ENCODE assay signal across 33 cellular contexts in the genomic region with DNA sequence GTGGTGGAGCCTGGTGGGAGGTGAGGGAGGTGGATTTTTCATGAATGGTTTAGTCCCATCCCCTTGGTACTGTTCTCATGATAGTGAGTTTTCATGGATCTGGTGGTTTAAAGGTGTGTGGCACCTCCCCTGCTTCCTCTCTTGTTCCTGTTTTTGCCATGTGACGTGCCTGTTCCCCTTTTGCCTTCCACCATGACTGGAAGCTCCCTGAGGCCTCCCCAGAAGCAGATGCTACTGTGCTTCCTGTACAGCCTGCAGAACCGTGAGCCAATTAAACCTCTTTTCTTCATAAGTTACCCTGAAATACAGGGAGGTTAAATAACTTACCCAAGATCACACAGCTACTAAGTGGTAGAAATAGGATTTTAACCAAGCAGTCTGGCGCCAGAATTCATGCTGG. TPM values are rescaled to one million over a fixed set of nuclear protein-coding genes. Genes with fewer than 3 reads are reported as not detected.
"Had no signal": no experiment of that assay in that cellular context is flagged by ENCODE, and none has a peak within 500 bp of the region (broad histone marks: within the 10 kb centered on the region; RNA-seq: fewer than 3 reads in every experiment).

No MANE protein-coding gene starts in this region.

- H3K36me3 ChIP-seq: esophagus squamous epithelium, heart right ventricle, left lung, neutrophil, stomach, tibial nerve had no signal

- H3K9me3 Mint-ChIP-seq: activated naive CD4-positive, alpha-beta T cell treated with anti-CD3 and anti-CD28 coated beads, Interleukin-2, amount 50 U/mL, for 72 hours; activated T-helper 2 cell treated with anti-CD3 and anti-CD28 coated beads, Interferon-gamma antibody, Interleukin-2, Interleukin-4, amounts not matched to agents 10 μg/mL and 5 μg/mL and 100 μg/mL, durations not matched to agents 14 hours and 24 hours and 36 hours; central memory CD8-positive, alpha-beta T cell; nephron progenitor cell had no signal

- H3K36me3 Mint-ChIP-seq: activated CD8-positive, alpha-beta memory T cell treated with anti-CD3 and anti-CD28 coated beads, Interleukin-2, amount 10 ng/mL, durations not matched to agents 7 days and 5 days; activated naive CD4-positive, alpha-beta T cell treated with anti-CD3 and anti-CD28 coated beads, Interleukin-2, amount 50 U/mL, for 72 hours; stimulated activated memory B cell treated with anti-CD40 and anti-IgM and Interleukin-4, amounts not matched to agents 10 μg/mL and 1 μg/mL and 100 μg/mL, for 72 hours had no signal

- H3K27ac ChIP-seq: epithelial cell of prostate, left lung, neutrophil, stomach had no signal

- H3K4me3 Mint-ChIP-seq: activated CD4-positive, alpha-beta T cell treated with anti-CD3 and anti-CD28 coated beads for 36 hours; activated CD8-positive, alpha-beta memory T cell treated with anti-CD3 and anti-CD28 coated beads, Interleukin-2, amount 10 ng/mL, durations not matched to agents 7 days and 5 days; activated CD8-positive, alpha-beta T cell treated with anti-CD3 and anti-CD28 coated beads, Interleukin-2, amount 10 ng/mL, durations not matched to agents 7 days and 5 days; central memory CD8-positive, alpha-beta T cell; nephron progenitor cell; stimulated activated memory B cell treated with anti-CD40 and anti-IgM and Interleukin-4, amounts not matched to agents 10 μg/mL and 1 μg/mL and 100 μg/mL, for 72 hours had no signal

- H3K4me1 Mint-ChIP-seq: activated CD8-positive, alpha-beta memory T cell treated with anti-CD3 and anti-CD28 coated beads, Interleukin-2, amount 10 ng/mL, durations not matched to agents 7 days and 5 days; central memory CD8-positive, alpha-beta T cell; stimulated activated memory B cell treated with anti-CD40 and anti-IgM and Interleukin-4, amounts not matched to agents 10 μg/mL and 1 μg/mL and 100 μg/mL, for 72 hours had no signal

- H3K4me3 ChIP-seq: esophagus squamous epithelium, heart right ventricle, left lung, lung, mucosa of descending colon, smooth muscle cell, stomach, tibial nerve had no signal

- H3K27ac Mint-ChIP-seq: activated CD4-positive, alpha-beta T cell treated with anti-CD3 and anti-CD28 coated beads for 36 hours; activated CD8-positive, alpha-beta memory T cell treated with anti-CD3 and anti-CD28 coated beads, Interleukin-2, amount 10 ng/mL, durations not matched to agents 7 days and 5 days; activated CD8-positive, alpha-beta T cell treated with anti-CD3 and anti-CD28 coated beads, Interleukin-2, amount 10 ng/mL, durations not matched to agents 7 days and 5 days; activated naive CD4-positive, alpha-beta T cell treated with anti-CD3 and anti-CD28 coated beads, Interleukin-2, amount 50 U/mL, for 72 hours; activated T-helper 2 cell treated with anti-CD3 and anti-CD28 coated beads, Interferon-gamma antibody, Interleukin-2, Interleukin-4, amounts not matched to agents 10 μg/mL and 5 μg/mL and 100 μg/mL, durations not matched to agents 14 hours and 24 hours and 36 hours; nephron progenitor cell; stimulated activated memory B cell treated with anti-CD40 and anti-IgM and Interleukin-4, amounts not matched to agents 10 μg/mL and 1 μg/mL and 100 μg/mL, for 72 hours had no signal

- H3K9me3 ChIP-seq: esophagus squamous epithelium, left lung, mucosa of descending colon, neutrophil, stomach, tibial nerve had no signal

- H3K4me2 ChIP-seq: smooth muscle cell had no signal

- ATAC-seq: activated CD4-positive, alpha-beta T cell treated with anti-CD3 and anti-CD28 coated beads for 36 hours; activated CD8-positive, alpha-beta memory T cell treated with anti-CD3 and anti-CD28 coated beads, Interleukin-2, amount 10 ng/mL, durations not matched to agents 7 days and 5 days; activated CD8-positive, alpha-beta T cell treated with anti-CD3 and anti-CD28 coated beads, Interleukin-2, amount 10 ng/mL, durations not matched to agents 7 days and 5 days; activated naive CD4-positive, alpha-beta T cell treated with anti-CD3 and anti-CD28 coated beads, Interleukin-2, amount 50 U/mL, for 72 hours; heart right ventricle; left lung; mucosa of descending colon; sciatic nerve; stimulated activated memory B cell treated with anti-CD40 and anti-IgM and Interleukin-4, amounts not matched to agents 10 μg/mL and 1 μg/mL and 100 μg/mL, for 72 hours had no signal

- DNase-seq: activated CD4-positive, alpha-beta T cell treated with anti-CD3 and anti-CD28 coated beads for 36 hours; activated CD4-positive, CD25-positive, alpha-beta regulatory T cell; activated CD8-positive, alpha-beta memory T cell treated with anti-CD3 and anti-CD28 coated beads, Interleukin-2, amount 10 ng/mL, durations not matched to agents 7 days and 5 days; activated CD8-positive, alpha-beta T cell treated with anti-CD3 and anti-CD28 coated beads, Interleukin-2, amount 10 ng/mL, durations not matched to agents 7 days and 5 days; activated T-cell treated with anti-CD3 and anti-CD28 coated beads, Interleukin-2, amount 50 U/mL, for 48 hours; effector CD8-positive, alpha-beta T cell; esophagus squamous epithelium; foreskin melanocyte; heart right ventricle; left lung; mucosa of descending colon; nephron progenitor cell; stimulated activated CD4-positive, alpha-beta T cell treated with anti-CD3 and anti-CD28 coated beads, Interleukin-1b, Interleukin-23, amount 100 ng/mL, for 48 hours; stimulated activated CD4-positive, alpha-beta T cell treated with anti-CD3 and anti-CD28 coated beads, Interleukin-4, amount 100 ng/mL, for 4 hours; stimulated activated CD8-positive, alpha-beta memory T cell treated with anti-CD3 and anti-CD28 coated beads, Interleukin-4, amount 100 ng/mL, for 48 hours; stomach; T-helper 2 cell had no signal

- H3K27me3 Mint-ChIP-seq: central memory CD8-positive, alpha-beta T cell; stimulated activated memory B cell treated with anti-CD40 and anti-IgM and Interleukin-4, amounts not matched to agents 10 μg/mL and 1 μg/mL and 100 μg/mL, for 72 hours had no signal

RNA-seq across cellular contexts. Expression of a gene that starts 4.3 kb away (rescaled TPM):
- total RNA-seq: activated CD8-positive, alpha-beta memory T cell treated with anti-CD3 and anti-CD28 coated beads, Interleukin-2, amount 10 ng/mL, durations not matched to agents 7 days and 5 days; activated CD8-positive, alpha-beta T cell treated with anti-CD3 and anti-CD28 coated beads, Interleukin-2, amount 10 ng/mL, durations not matched to agents 7 days and 5 days; bronchial epithelial cell; dermis microvascular lymphatic vessel endothelial cell had no signal

RNA-seq across cellular contexts. Expression of a gene that starts 28.2 kb away (rescaled TPM):
- total RNA-seq: activated CD8-positive, alpha-beta T cell treated with anti-CD3 and anti-CD28 coated beads, Interleukin-2, amount 10 ng/mL, durations not matched to agents 7 days and 5 days; bronchial epithelial cell; dermis microvascular lymphatic vessel endothelial cell; esophagus squamous epithelium; glomerular endothelial cell; lung; osteocyte; smooth muscle cell; ureter had no signal
- polyA plus RNA-seq: lung, smooth muscle cell had no signal

RNA-seq across cellular contexts. Expression of a gene that starts 47.5 kb away (rescaled TPM):
- total RNA-seq: dermis microvascular lymphatic vessel endothelial cell, glomerular endothelial cell, mesenteric fat pad, osteocyte, sciatic nerve, tibial nerve, ureter had no signal
- polyA plus RNA-seq: smooth muscle cell had no signal
